In genomic region chrX:9562851-9563250, GRCh38 we compare ENCODE assay signal across 12 cellular contexts.
DNase-seq lines count a peak whose midpoint lies in the region; ATAC-seq, FAIRE-seq and TF ChIP-seq lines count a peak whose summit lies in the region.
"Had no signal": no experiment of that assay in that cellular context is flagged by ENCODE, and none has a peak within 500 bp of the region (broad histone marks: within the 10 kb centered on the region; RNA-seq: fewer than 3 reads in every experiment).

No MANE protein-coding gene starts in this region.

- H3K79me2 ChIP-seq in HepG2 (ENCODE audit: insufficient read depth, low read length): peaks cover 37% of the 10 kb centered on the region

- TF ChIP-seq POLR2A in HepG2 (IDR thresholded peaks at IDR 0.05; ENCODE audit: insufficient read depth in 1 of 2, low read depth in 2 of 2, low read length in 2 of 2): no peak

- peak overlapping the region; percentile 7 for H3K27ac ChIP-seq in HepG2 (ENCODE audit: extremely low read length, insufficient read depth, low read length)

- in situ Hi-C loops in HepG2 (cut with HindIII; ENCODE audit: extremely low pct_ligation_motif_present, low pct_unique_long_range_greater_than_20kb): no loop called here

- H3K9ac ChIP-seq in HepG2 (ENCODE audit: insufficient read depth, low read depth, low read length): no peak overlapping the region

- 0 out of 2 replicates have a peak, but pooled peaks cover 8% of the 10 kb centered on the region for H4K20me1 ChIP-seq in HepG2 (ENCODE audit: insufficient read depth, low read length)

- H3K9me3 ChIP-seq in HepG2 (ENCODE audit: low read length): no peaks in the 10 kb centered on the region

- ATAC-seq in HepG2: peak; percentile 33; the same call in 1 of the 3 replicates
- ATAC-seq in HG02763 (IDR thresholded peaks at IDR 0.05; ENCODE audit: unreplicated experiment): no peak
- ATAC-seq in HG03520 (IDR thresholded peaks at IDR 0.05; ENCODE audit: unreplicated experiment): no peak

- TF ChIP-seq RAD21 in HepG2 (CRISPR knock-in tag; IDR thresholded peaks at IDR 0.05): no peak

- CTCF ChIA-PET in HepG2 (lab: Yijun Ruan, JAX; ENCODE audit: low intra/inter-chr PET ratio, low total read pairs): no interaction called here

- H2AFZ ChIP-seq in HepG2 (ENCODE audit: low read length): no peak overlapping the region

- 63% methylated on average over 8 of the region's 8 CpGs for WGBS in HepG2 (ENCODE audit: low lambda C conversion rate)

- H3K27me3 ChIP-seq in HepG2 (ENCODE audit: control insufficient read depth in 1 of 2, insufficient read depth in 2 of 2, low read length in 2 of 2): no peaks in the 10 kb centered on the region

- H3K4me1 ChIP-seq in HepG2 (ENCODE audit: insufficient read depth, low read length): peaks cover 41% of the 10 kb centered on the region

- POLR2A ChIA-PET in HepG2 (lab: Yijun Ruan, JAX): no interaction called here

- DNase-seq in AG08396 (ENCODE audit: low spot score) (peak; percentile 64), M059J (ENCODE audit: low read depth) (peak; percentile 97), epidermal melanocyte (ENCODE audit: insufficient read length, low spot score) (peak; percentile 17), HepG2 (ENCODE audit: low spot score) (peak; percentile 63), D341Med (ENCODE audit: low spot score) (no peak), activated T-cell treated with anti-CD3 and anti-CD28 coated beads for 4 hours (no peak)
- DNase-seq: activated CD4-positive, CD25-positive, alpha-beta regulatory T cell; activated naive CD4-positive, alpha-beta T cell treated with anti-CD3 and anti-CD28 coated beads for 36 hours; mesendoderm; stimulated activated naive CD4-positive, alpha-beta T cell had no signal

- no peak overlapping the region for H3K4me3 ChIP-seq in HepG2 (replicated peaks in 1 of 3; ENCODE audit: insufficient read depth in 1 of 3, low read depth in 2 of 3, low read length in 3 of 3)

- H3K4me2 ChIP-seq in HepG2 (ENCODE audit: low read depth, low read length): no peak overlapping the region

- intact Hi-C loops in HepG2 (cut with micrococcal nuclease; ENCODE audit: unreplicated experiment): loop anchor here (10.0 kb wide), 1 partner anchor 98 kb away; the partner anchor contains the start of gene TBL1X

- H3K36me3 ChIP-seq in HepG2 (replicated peaks in 1 of 2; ENCODE audit: control insufficient read depth in 1 of 2, insufficient read depth in 2 of 2, low read length in 2 of 2): peaks cover 0 to 1% of the 10 kb centered on the region in 2 experiments; a peak in 1 of 5 replicates

- TF ChIP-seq EP300 in HepG2 (IDR thresholded peaks at IDR 0.05; ENCODE audit: low read depth in 2 of 2, low read length in 2 of 2): no peak
- TF ChIP-seq EP300 in HepG2 (CRISPR knock-in tag; IDR thresholded peaks at IDR 0.05; ENCODE audit: borderline replicate concordance): no peak

- no peak for FAIRE-seq in HepG2 (lab: Jason Lieb, UNC)

- BruUV-seq in HepG2 (replicated peaks; lab: Mats Ljungman, UMichigan): no TSS peak

- TF ChIP-seq CTCF in HepG2 (CRISPR knock-in tag; IDR thresholded peaks at IDR 0.05): no peak

TF ChIP-seq in HepG2, 621 proteins besides CTCF, POLR2A, EP300 and RAD21:
- TF ChIP-seq ZNF597 (CRISPR knock-in tag; IDR thresholded peaks at IDR 0.05) (no peak), TCF7 (IDR thresholded peaks at IDR 0.05; ENCODE audit: low read depth) (no peak), TEAD3 (CRISPR knock-in tag; optimal IDR thresholded peaks at IDR 0.05; ENCODE audit: borderline replicate concordance) (peak; percentile 57), SRF (IDR thresholded peaks at IDR 0.05; ENCODE audit: low read depth, low read length) (no peak), HIVEP1 (CRISPR knock-in tag; IDR thresholded peaks at IDR 0.05) (no peak), FOSL2 (CRISPR knock-in tag; IDR thresholded peaks at IDR 0.05) (0 out of 2 replicates have a peak, but pooled peaks have one; percentile 5), PHF21A (CRISPR knock-in tag; IDR thresholded peaks at IDR 0.05) (no peak), TP53 (CRISPR knock-in tag; conservative IDR thresholded peaks at IDR 0.05) (no peak), ZNF17 (CRISPR knock-in tag; IDR thresholded peaks at IDR 0.05) (no peak), ZNF354B (CRISPR knock-in tag; IDR thresholded peaks at IDR 0.05) (no peak)

Comparison
In these comparisons a context has a peak if more than half of its experiments do, and no peak if none do; other contexts are left out.
1. DNase-seq: peak in AG08396 (single experiment), M059J (single experiment), epidermal melanocyte (single experiment) and HepG2 (single experiment); none in D341Med (single experiment) and activated T-cell treated with anti-CD3 and anti-CD28 coated beads for 4 hours (single experiment).